ENCODE assay signal across 1 cellular context in genomic region chr19:507286-508203, GRCh38.
A peak's percentile ranks its signal among the peaks of the same experiment; 100 is the strongest.
TF ChIP-seq lines count a peak whose summit lies in the region.

TPGS1 (plus strand) TSS chr19:507497; CDS start chr19:507507, 10 bp downstream.

TF ChIP-seq in K562, 482 proteins besides CTCF, POLR2A, EP300 and RAD21 (continued from another document and continues in another):
- TF ChIP-seq THRB (CRISPR knock-in tag; conservative IDR thresholded peaks at IDR 0.05) (no peak), U2AF2 (optimal IDR thresholded peaks at IDR 0.05; ENCODE audit: low read depth, low read length) (no peak), CCNT2 (IDR thresholded peaks at IDR 0.05; ENCODE audit: borderline replicate concordance, extremely low read depth, insufficient read length, low read depth, low read length) (no peak), WHSC1 (IDR thresholded peaks at IDR 0.05; ENCODE audit: low read length) (no peak), MYNN (IDR thresholded peaks at IDR 0.05) (no peak), MYNN (CRISPR knock-in tag; IDR thresholded peaks at IDR 0.05) (no peak), ZFP30 (CRISPR knock-in tag; IDR thresholded peaks at IDR 0.05; ENCODE audit: borderline replicate concordance) (no peak), ZNF780A (CRISPR knock-in tag; IDR thresholded peaks at IDR 0.05) (no peak), BCLAF1 (IDR thresholded peaks at IDR 0.05; ENCODE audit: borderline replicate concordance in 1 of 2, control insufficient read depth in 1 of 2, low read depth in 2 of 2, low read length in 1 of 2) (no peak), MAFF (IDR thresholded peaks at IDR 0.05; ENCODE audit: low read length) (no peak), REST (CRISPR knock-in tag; IDR thresholded peaks at IDR 0.05; ENCODE audit: low read depth) (peak; percentile 38; the same call in 1 of the 2 replicates), NBN (IDR thresholded peaks at IDR 0.05; ENCODE audit: low read depth) (no peak), IRF9 (tag; IDR thresholded peaks at IDR 0.05) (no peak), SMAD4 (CRISPR knock-in tag; conservative IDR thresholded peaks at IDR 0.05) (peak; percentile 79), GTF2F1 (IDR thresholded peaks at IDR 0.05; ENCODE audit: low read depth, low read length) (0 out of 2 replicates have a peak, but pooled peaks have one; percentile 32), HMGN3 (IDR thresholded peaks at IDR 0.05; ENCODE audit: borderline replicate concordance, extremely low read depth, insufficient read length, low read depth, low read length) (no peak), FOSL1 (tag; conservative IDR thresholded peaks at IDR 0.05) (no peak; the same call in 1 of the 2 replicates), ZNF395 (CRISPR knock-in tag; IDR thresholded peaks at IDR 0.05) (peak; percentile 94), SP1 (CRISPR knock-in tag; IDR thresholded peaks at IDR 0.05) (no peak; the same call in 1 of the 2 replicates), ZNF830 (CRISPR knock-in tag; IDR thresholded peaks at IDR 0.05) (no peak), ARHGAP35 (IDR thresholded peaks at IDR 0.05; ENCODE audit: partially characterized antibody) (no peak), SNAPC5 (CRISPR knock-in tag; IDR thresholded peaks at IDR 0.05) (no peak), NRF1 (conservative IDR thresholded peaks at IDR 0.05 in 1 of 2, IDR thresholded peaks at IDR 0.05 in 1 of 2) (peak; percentile 81 to 86), ZC3H8 (IDR thresholded peaks at IDR 0.05) (peak; percentile 60; the same call in 1 of the 2 replicates), MECOM (CRISPR knock-in tag; IDR thresholded peaks at IDR 0.05) (no peak), PREB (CRISPR knock-in tag; IDR thresholded peaks at IDR 0.05) (no peak), HDAC3 (IDR thresholded peaks at IDR 0.05; ENCODE audit: borderline replicate concordance, partially characterized antibody) (no peak), TSHZ1 (CRISPR knock-in tag; IDR thresholded peaks at IDR 0.05) (no peak), DIDO1 (tag; IDR thresholded peaks at IDR 0.05; ENCODE audit: low read depth) (peak; percentile 90), NKRF (IDR thresholded peaks at IDR 0.05; ENCODE audit: borderline replicate concordance) (peak; percentile 63; the same call in 1 of the 2 replicates), TCF3 (CRISPR knock-in tag; IDR thresholded peaks at IDR 0.05) (no peak), ZNF518B (CRISPR knock-in tag; IDR thresholded peaks at IDR 0.05) (no peak), NCOA2 (IDR thresholded peaks at IDR 0.05; ENCODE audit: partially characterized antibody in 2 of 2) (no peak), CREB3 (tag; conservative IDR thresholded peaks at IDR 0.05; ENCODE audit: low read depth) (peak; percentile 93)
